In genomic region chr5:148443998-148444397, GRCh38 we compare ENCODE assay signal across 8 cellular contexts.
DNase-seq lines count a peak whose midpoint lies in the region; ATAC-seq and TF ChIP-seq lines count a peak whose summit lies in the region.

No MANE protein-coding gene starts in this region.

- H3K4me1 ChIP-seq in PC-9 (replicated peaks; ENCODE audit: insufficient read depth), result no peaks in the 10 kb centered on the region

- no peaks in the 10 kb centered on the region for H3K79me2 ChIP-seq in PC-9 (ENCODE audit: low read depth)

- no peaks in the 10 kb centered on the region for H3K4me1 Mint-ChIP-seq in activated naive CD8-positive, alpha-beta T cell treated with anti-CD3 and anti-CD28 coated beads, Interleukin-2, amount 50 U/mL, for 24 hours

- no peak overlapping the region for H3K4me3 Mint-ChIP-seq in activated naive CD8-positive, alpha-beta T cell treated with anti-CD3 and anti-CD28 coated beads, Interleukin-2, amount 50 U/mL, for 24 hours

- H3K27ac Mint-ChIP-seq in activated naive CD8-positive, alpha-beta T cell treated with anti-CD3 and anti-CD28 coated beads, Interleukin-2, amount 50 U/mL, for 24 hours, result no peak overlapping the region

- no peak overlapping the region for H2AFZ ChIP-seq in PC-9

- POLR2A ChIA-PET in PC-9 (lab: Charles Lee; ENCODE audit: unreplicated experiment), result interaction anchor here (0.6 kb wide), 1 partner anchor 279 kb away, joined by 6 read pairs; no protein-coding TSS in a partner anchor

- ATAC-seq in GM21529 (IDR thresholded peaks at IDR 0.05; ENCODE audit: unreplicated experiment) (peak; percentile 95), left ventricle myocardium superior (peak; percentile 81), sciatic nerve (peak; percentile 74)
- ATAC-seq in activated naive CD8-positive, alpha-beta T cell treated with anti-CD3 and anti-CD28 coated beads, Interleukin-2, amount 50 U/mL, for 24 hours, result peak; percentile 81

- H3K27me3 Mint-ChIP-seq in activated naive CD8-positive, alpha-beta T cell treated with anti-CD3 and anti-CD28 coated beads, Interleukin-2, amount 50 U/mL, for 24 hours, result no peaks in the 10 kb centered on the region

- no peak overlapping the region for H3K4me2 ChIP-seq in PC-9

- no peak overlapping the region for H3K4me3 ChIP-seq in PC-9

- H3K36me3 ChIP-seq in PC-9 (ENCODE audit: low read depth), result peaks cover 10% of the 10 kb centered on the region

- H3F3A ChIP-seq in PC-9 (ENCODE audit: insufficient read depth, low read depth), result no peaks in the 10 kb centered on the region; the same call in 1 of the 2 replicates

- H3K9me2 ChIP-seq in PC-9 (ENCODE audit: insufficient read depth), result no peaks in the 10 kb centered on the region

- TF ChIP-seq CTCF in PC-9 (conservative IDR thresholded peaks at IDR 0.05), result peak; percentile 89

- no peak overlapping the region for H3K27ac ChIP-seq in PC-9

- CTCF ChIA-PET in PC-9 (lab: Charles Lee), result interaction anchor here (0.6 to 5.4 kb wide), 5 partner anchors 284 to 786 kb away, joined by 4 to 50 read pairs (median 5); no protein-coding TSS in a partner anchor

- no peaks in the 10 kb centered on the region for H3K9me3 ChIP-seq in PC-9 (ENCODE audit: insufficient read depth, low read depth)

- intact Hi-C loops in PC-9 (cut with micrococcal nuclease; ENCODE audit: unreplicated experiment) (loop anchor here (1.0 to 5.0 kb wide), 7 partner anchors 39 to 823 kb away; no protein-coding TSS in a partner anchor), left ventricle myocardium superior (cut with micrococcal nuclease) (loop anchor here (5.0 kb wide), 2 partner anchors 267 to 288 kb away; no protein-coding TSS in a partner anchor), sciatic nerve (cut with DNase I) (loop anchor here (5.0 kb wide), 1 partner anchor 283 kb away; no protein-coding TSS in a partner anchor)

- no peaks in the 10 kb centered on the region for H4K20me1 ChIP-seq in PC-9 (ENCODE audit: insufficient read depth)

- peak; percentile 15 for DNase-seq in NCI-H2107 (lab: John Stamatoyannopoulos, UW)
- DNase-seq in NCI-H2107 treated with DMSO at 0.1 percent for 48 hours (lab: John Stamatoyannopoulos, UW; ENCODE audit: unreplicated experiment), result no peak
- peak; percentile 5 for DNase-seq in HS-27A (ENCODE audit: low read depth)
- peak; percentile 39 to 65 for DNase-seq in PC-9
- DNase-seq in activated naive CD8-positive, alpha-beta T cell treated with anti-CD3 and anti-CD28 coated beads, Interleukin-2, amount 50 U/mL, for 24 hours, result peak; percentile 50
- no peak for DNase-seq in left ventricle myocardium superior
- no peak for DNase-seq in sciatic nerve (ENCODE audit: low spot score)

- H3K36me3 Mint-ChIP-seq in activated naive CD8-positive, alpha-beta T cell treated with anti-CD3 and anti-CD28 coated beads, Interleukin-2, amount 50 U/mL, for 24 hours (ENCODE audit: low read depth), result peaks cover 22% of the 10 kb centered on the region

- no peaks in the 10 kb centered on the region for H3K27me3 ChIP-seq in PC-9 (ENCODE audit: insufficient read depth, low read depth)

- no peaks in the 10 kb centered on the region for H3K9me3 Mint-ChIP-seq in activated naive CD8-positive, alpha-beta T cell treated with anti-CD3 and anti-CD28 coated beads, Interleukin-2, amount 50 U/mL, for 24 hours

- BruUV-seq in PC-9 (replicated peaks; lab: Mats Ljungman, UMichigan), result no TSS peak

Comparison
In these comparisons a context has a peak if more than half of its experiments do, and no peak if none do; other contexts are left out.
1. DNase-seq: peak in NCI-H2107 (single experiment), HS-27A (single experiment), PC-9 (2 of 2) and activated naive CD8-positive, alpha-beta T cell treated with anti-CD3 and anti-CD28 coated beads, Interleukin-2, amount 50 U/mL, for 24 hours (single experiment); none in NCI-H2107 treated with DMSO at 0.1 percent for 48 hours (single experiment), left ventricle myocardium superior (single experiment) and sciatic nerve (single experiment).
2. Peak in every context shown above with its lines, with median percentiles within 50 percentile points of each other: ATAC-seq.